In genomic region chr5:161093105-161093504, GRCh38 we compare ENCODE assay signal across 19 cellular contexts.
"Had no signal": no experiment of that assay in that cellular context is flagged by ENCODE, and none has a peak within 500 bp of the region (broad histone marks: within the 10 kb centered on the region; RNA-seq: fewer than 3 reads in every experiment).

No MANE protein-coding gene starts in this region.

- H2AFZ ChIP-seq: hepatocyte had no signal

- H3K27me3 Mint-ChIP-seq: activated CD4-positive, alpha-beta T cell treated with anti-CD3 and anti-CD28 coated beads, Interleukin-2, amount 10 ng/mL, durations not matched to agents 24 days and 14 days; activated naive CD8-positive, alpha-beta T cell treated with anti-CD3 and anti-CD28 coated beads, Interleukin-2, amount 10 ng/mL, durations not matched to agents 7 days and 5 days; activated T-helper 17 cell treated with anti-CD3 and anti-CD28 coated beads, Interleukin-2, amount 50 U/mL, for 72 hours; stimulated activated naive CD8-positive, alpha-beta T cell treated with anti-CD3 and anti-CD28 coated beads, Interleukin-15, amount 100 ng/mL, for 72 hours had no signal

- H3K79me2 ChIP-seq: hepatocyte had no signal

- H3K4me1 ChIP-seq: suprapubic skin had no signal

- H3K4me3 ChIP-seq: coronary artery, hepatocyte, suprapubic skin had no signal

- H3K4me3 Mint-ChIP-seq: activated CD4-positive, alpha-beta T cell treated with anti-CD3 and anti-CD28 coated beads, Interleukin-2, amount 10 ng/mL, durations not matched to agents 24 days and 14 days; activated CD8-positive, alpha-beta T cell treated with anti-CD3 and anti-CD28 coated beads for 36 hours; activated naive CD8-positive, alpha-beta T cell treated with anti-CD3 and anti-CD28 coated beads, Interleukin-2, amount 10 ng/mL, durations not matched to agents 7 days and 5 days; activated T-helper 17 cell treated with anti-CD3 and anti-CD28 coated beads, Interleukin-2, amount 50 U/mL, for 72 hours; natural killer cell; stimulated activated naive CD8-positive, alpha-beta T cell treated with anti-CD3 and anti-CD28 coated beads, Interleukin-15, amount 100 ng/mL, for 72 hours had no signal

- H3K27ac ChIP-seq: brain microvascular endothelial cell, coronary artery, hepatocyte, suprapubic skin had no signal

- H3K9me3 Mint-ChIP-seq: activated CD4-positive, alpha-beta T cell treated with anti-CD3 and anti-CD28 coated beads, Interleukin-2, amount 10 ng/mL, durations not matched to agents 24 days and 14 days; activated naive CD8-positive, alpha-beta T cell treated with anti-CD3 and anti-CD28 coated beads, Interleukin-2, amount 10 ng/mL, durations not matched to agents 7 days and 5 days; stimulated activated naive CD8-positive, alpha-beta T cell treated with anti-CD3 and anti-CD28 coated beads, Interleukin-15, amount 100 ng/mL, for 72 hours had no signal

- DNase-seq: activated CD4-positive, alpha-beta T cell treated with anti-CD3 and anti-CD28 coated beads, Interleukin-2, amount 10 ng/mL, durations not matched to agents 24 days and 14 days; activated CD8-positive, alpha-beta T cell treated with anti-CD3 and anti-CD28 coated beads for 36 hours; activated naive CD4-positive, alpha-beta T cell; activated naive CD8-positive, alpha-beta T cell treated with anti-CD3 and anti-CD28 coated beads, Interleukin-2, amount 10 ng/mL, durations not matched to agents 7 days and 5 days; activated T-cell treated with anti-CD3 and anti-CD28 coated beads, Interleukin-2, amount 50 U/mL, for 1 hour; amygdala; brain microvascular endothelial cell; central memory CD4-positive, alpha-beta T cell; left cardiac atrium; mesenchymal stem cell; natural killer cell; nucleus accumbens; stimulated activated naive CD8-positive, alpha-beta T cell treated with anti-CD3 and anti-CD28 coated beads, Interleukin-15, amount 100 ng/mL, for 72 hours; T1000; trophoblast cell had no signal

- H3K9me3 ChIP-seq: suprapubic skin had no signal

- H3K4me1 Mint-ChIP-seq: activated CD4-positive, alpha-beta T cell treated with anti-CD3 and anti-CD28 coated beads, Interleukin-2, amount 10 ng/mL, durations not matched to agents 24 days and 14 days; activated naive CD8-positive, alpha-beta T cell treated with anti-CD3 and anti-CD28 coated beads, Interleukin-2, amount 10 ng/mL, durations not matched to agents 7 days and 5 days; activated T-helper 17 cell treated with anti-CD3 and anti-CD28 coated beads, Interleukin-2, amount 50 U/mL, for 72 hours; natural killer cell; stimulated activated naive CD8-positive, alpha-beta T cell treated with anti-CD3 and anti-CD28 coated beads, Interleukin-15, amount 100 ng/mL, for 72 hours had no signal

- H3K27me3 ChIP-seq: brain microvascular endothelial cell, hepatocyte, suprapubic skin had no signal

- H3K4me2 ChIP-seq: hepatocyte had no signal

- H3K36me3 ChIP-seq: brain microvascular endothelial cell, suprapubic skin had no signal

- H3K27ac Mint-ChIP-seq: activated CD4-positive, alpha-beta T cell treated with anti-CD3 and anti-CD28 coated beads, Interleukin-2, amount 10 ng/mL, durations not matched to agents 24 days and 14 days; activated CD8-positive, alpha-beta T cell treated with anti-CD3 and anti-CD28 coated beads for 36 hours; activated naive CD8-positive, alpha-beta T cell treated with anti-CD3 and anti-CD28 coated beads, Interleukin-2, amount 10 ng/mL, durations not matched to agents 7 days and 5 days; activated T-helper 17 cell treated with anti-CD3 and anti-CD28 coated beads, Interleukin-2, amount 50 U/mL, for 72 hours; natural killer cell; stimulated activated naive CD8-positive, alpha-beta T cell treated with anti-CD3 and anti-CD28 coated beads, Interleukin-15, amount 100 ng/mL, for 72 hours had no signal

- ATAC-seq: activated CD8-positive, alpha-beta T cell treated with anti-CD3 and anti-CD28 coated beads for 36 hours; activated T-helper 17 cell treated with anti-CD3 and anti-CD28 coated beads, Interleukin-2, amount 50 U/mL, for 72 hours; left cardiac atrium; natural killer cell had no signal

- H3K36me3 Mint-ChIP-seq: activated naive CD8-positive, alpha-beta T cell treated with anti-CD3 and anti-CD28 coated beads, Interleukin-2, amount 10 ng/mL, durations not matched to agents 7 days and 5 days; natural killer cell had no signal
